ENCODE assay signal across 1 cellular context in the genomic region with DNA sequence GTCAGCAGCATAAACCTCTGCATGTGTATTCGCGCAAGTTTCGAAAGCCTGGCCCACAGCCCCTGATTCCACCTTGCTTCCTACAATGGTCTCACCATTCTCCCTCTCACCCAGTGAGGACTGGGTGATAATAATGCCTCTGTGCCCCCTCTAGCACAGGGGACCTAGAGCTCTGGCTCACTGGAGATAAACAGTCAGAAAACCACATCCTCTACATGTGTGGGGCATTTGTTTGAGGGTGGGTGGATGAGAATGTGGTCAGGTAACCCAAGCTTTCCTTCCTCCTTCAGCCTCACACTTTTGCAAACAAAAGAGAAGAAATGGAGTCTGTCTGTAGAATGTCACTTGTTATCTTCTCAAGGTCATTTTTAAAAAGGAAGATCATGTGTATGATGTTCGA.
TF ChIP-seq lines count a peak whose summit lies in the region.

No MANE protein-coding gene starts in this region.

TF ChIP-seq in GM12878, 131 proteins besides CTCF, POLR2A, EP300 and RAD21 (continued from another document):
- TF ChIP-seq, protein P1, sequence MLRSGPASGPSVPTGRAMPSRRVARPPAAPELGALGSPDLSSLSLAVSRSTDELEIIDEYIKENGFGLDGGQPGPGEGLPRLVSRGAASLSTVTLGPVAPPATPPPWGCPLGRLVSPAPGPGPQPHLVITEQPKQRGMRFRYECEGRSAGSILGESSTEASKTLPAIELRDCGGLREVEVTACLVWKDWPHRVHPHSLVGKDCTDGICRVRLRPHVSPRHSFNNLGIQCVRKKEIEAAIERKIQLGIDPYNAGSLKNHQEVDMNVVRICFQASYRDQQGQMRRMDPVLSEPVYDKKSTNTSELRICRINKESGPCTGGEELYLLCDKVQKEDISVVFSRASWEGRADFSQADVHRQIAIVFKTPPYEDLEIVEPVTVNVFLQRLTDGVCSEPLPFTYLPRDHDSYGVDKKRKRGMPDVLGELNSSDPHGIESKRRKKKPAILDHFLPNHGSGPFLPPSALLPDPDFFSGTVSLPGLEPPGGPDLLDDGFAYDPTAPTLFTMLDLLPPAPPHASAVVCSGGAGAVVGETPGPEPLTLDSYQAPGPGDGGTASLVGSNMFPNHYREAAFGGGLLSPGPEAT (IDR thresholded peaks at IDR 0.05; ENCODE audit: low read depth): peak; percentile 67
- peak; percentile 8 to 50; a peak in 1 of 4 replicates for TF ChIP-seq BHLHE40 (IDR thresholded peaks at IDR 0.05; ENCODE audit: borderline replicate concordance in 1 of 2, low read depth in 2 of 2, low read length in 1 of 2)
- no peak for TF ChIP-seq RELA (IDR thresholded peaks at IDR 0.05; ENCODE audit: borderline replicate concordance, partially characterized antibody)
- TF ChIP-seq RUNX3 (IDR thresholded peaks at IDR 0.05; ENCODE audit: low read length): peak; percentile 84
- no peak for TF ChIP-seq BACH1 (IDR thresholded peaks at IDR 0.05; ENCODE audit: borderline replicate concordance)
- TF ChIP-seq IKZF1 (conservative IDR thresholded peaks at IDR 0.05): peak; percentile 65; the same call in 1 of the 2 replicates
- peak; percentile 48; the same call in 1 of the 2 replicates for TF ChIP-seq ZNF24 (IDR thresholded peaks at IDR 0.05)
- TF ChIP-seq ATF7 (IDR thresholded peaks at IDR 0.05; ENCODE audit: low read depth): peak; percentile 16; the same call in 1 of the 2 replicates
- TF ChIP-seq MTA2 (IDR thresholded peaks at IDR 0.05; ENCODE audit: low read depth): peak; percentile 60
- TF ChIP-seq, protein P2, sequence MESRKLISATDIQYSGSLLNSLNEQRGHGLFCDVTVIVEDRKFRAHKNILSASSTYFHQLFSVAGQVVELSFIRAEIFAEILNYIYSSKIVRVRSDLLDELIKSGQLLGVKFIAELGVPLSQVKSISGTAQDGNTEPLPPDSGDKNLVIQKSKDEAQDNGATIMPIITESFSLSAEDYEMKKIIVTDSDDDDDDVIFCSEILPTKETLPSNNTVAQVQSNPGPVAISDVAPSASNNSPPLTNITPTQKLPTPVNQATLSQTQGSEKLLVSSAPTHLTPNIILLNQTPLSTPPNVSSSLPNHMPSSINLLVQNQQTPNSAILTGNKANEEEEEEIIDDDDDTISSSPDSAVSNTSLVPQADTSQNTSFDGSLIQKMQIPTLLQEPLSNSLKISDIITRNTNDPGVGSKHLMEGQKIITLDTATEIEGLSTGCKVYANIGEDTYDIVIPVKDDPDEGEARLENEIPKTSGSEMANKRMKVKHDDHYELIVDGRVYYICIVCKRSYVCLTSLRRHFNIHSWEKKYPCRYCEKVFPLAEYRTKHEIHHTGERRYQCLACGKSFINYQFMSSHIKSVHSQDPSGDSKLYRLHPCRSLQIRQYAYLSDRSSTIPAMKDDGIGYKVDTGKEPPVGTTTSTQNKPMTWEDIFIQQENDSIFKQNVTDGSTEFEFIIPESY (IDR thresholded peaks at IDR 0.05): no peak
- TF ChIP-seq, protein P3, sequence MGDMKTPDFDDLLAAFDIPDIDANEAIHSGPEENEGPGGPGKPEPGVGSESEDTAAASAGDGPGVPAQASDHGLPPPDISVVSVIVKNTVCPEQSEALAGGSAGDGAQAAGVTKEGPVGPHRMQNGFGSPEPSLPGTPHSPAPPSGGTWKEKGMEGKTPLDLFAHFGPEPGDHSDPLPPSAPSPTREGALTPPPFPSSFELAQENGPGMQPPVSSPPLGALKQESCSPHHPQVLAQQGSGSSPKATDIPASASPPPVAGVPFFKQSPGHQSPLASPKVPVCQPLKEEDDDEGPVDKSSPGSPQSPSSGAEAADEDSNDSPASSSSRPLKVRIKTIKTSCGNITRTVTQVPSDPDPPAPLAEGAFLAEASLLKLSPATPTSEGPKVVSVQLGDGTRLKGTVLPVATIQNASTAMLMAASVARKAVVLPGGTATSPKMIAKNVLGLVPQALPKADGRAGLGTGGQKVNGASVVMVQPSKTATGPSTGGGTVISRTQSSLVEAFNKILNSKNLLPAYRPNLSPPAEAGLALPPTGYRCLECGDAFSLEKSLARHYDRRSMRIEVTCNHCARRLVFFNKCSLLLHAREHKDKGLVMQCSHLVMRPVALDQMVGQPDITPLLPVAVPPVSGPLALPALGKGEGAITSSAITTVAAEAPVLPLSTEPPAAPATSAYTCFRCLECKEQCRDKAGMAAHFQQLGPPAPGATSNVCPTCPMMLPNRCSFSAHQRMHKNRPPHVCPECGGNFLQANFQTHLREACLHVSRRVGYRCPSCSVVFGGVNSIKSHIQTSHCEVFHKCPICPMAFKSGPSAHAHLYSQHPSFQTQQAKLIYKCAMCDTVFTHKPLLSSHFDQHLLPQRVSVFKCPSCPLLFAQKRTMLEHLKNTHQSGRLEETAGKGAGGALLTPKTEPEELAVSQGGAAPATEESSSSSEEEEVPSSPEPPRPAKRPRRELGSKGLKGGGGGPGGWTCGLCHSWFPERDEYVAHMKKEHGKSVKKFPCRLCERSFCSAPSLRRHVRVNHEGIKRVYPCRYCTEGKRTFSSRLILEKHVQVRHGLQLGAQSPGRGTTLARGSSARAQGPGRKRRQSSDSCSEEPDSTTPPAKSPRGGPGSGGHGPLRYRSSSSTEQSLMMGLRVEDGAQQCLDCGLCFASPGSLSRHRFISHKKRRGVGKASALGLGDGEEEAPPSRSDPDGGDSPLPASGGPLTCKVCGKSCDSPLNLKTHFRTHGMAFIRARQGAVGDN (IDR thresholded peaks at IDR 0.05): 0 out of 2 replicates have a peak, but pooled peaks have one; percentile 36
- TF ChIP-seq DPF2 (IDR thresholded peaks at IDR 0.05): peak; percentile 57; the same call in 1 of the 2 replicates
